Comparison of ENCODE assay signal across 8 cellular contexts in the genomic region with DNA sequence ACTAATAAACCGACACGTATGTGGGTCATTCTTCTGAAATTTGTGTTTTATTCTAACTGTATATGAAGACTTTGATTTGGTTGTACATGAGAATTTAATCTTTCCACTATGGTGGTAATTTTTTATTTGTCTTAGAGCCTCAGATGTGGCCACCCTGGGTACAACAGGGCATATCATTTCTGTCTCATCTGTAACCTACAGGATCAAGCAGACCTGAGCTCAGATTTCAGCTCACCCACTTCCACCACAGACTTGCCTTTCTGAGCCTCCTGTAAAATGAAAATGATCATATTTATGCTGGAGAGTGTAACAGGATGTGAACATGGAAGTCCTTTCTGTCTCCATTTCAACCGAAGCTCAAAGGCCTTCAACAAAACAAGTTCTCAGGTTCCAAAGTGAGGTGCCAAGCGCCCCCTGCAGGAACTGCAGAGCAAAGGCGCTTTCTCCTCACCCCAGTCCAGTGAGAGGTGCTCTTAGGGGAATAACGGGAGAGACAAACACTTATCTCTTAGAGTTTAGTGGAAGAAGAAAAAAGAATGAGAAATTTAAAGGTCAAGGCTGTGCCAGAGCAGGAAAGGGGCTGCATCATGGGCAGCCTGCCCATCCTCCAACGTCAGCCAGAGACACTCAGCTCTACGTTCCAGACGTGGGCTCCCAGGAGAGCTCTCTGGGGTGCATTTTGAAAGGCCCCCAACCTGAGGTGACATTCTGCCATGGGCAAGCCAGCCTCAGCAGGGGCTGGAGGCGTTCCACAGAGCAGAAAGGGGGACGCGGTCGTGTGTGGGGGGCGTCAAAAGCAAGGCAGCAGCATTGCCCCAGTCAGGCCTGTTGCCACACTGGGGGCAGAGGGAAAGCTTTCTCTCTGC. TPM values are rescaled to one million over a fixed set of nuclear protein-coding genes. Genes with fewer than 3 reads are reported as not detected.
DNase-seq lines count a peak whose midpoint lies in the region; ATAC-seq and TF ChIP-seq lines count a peak whose summit lies in the region.

No MANE protein-coding gene starts in this region.

- CTCF ChIA-PET in HEK293T (lab: Yijun Ruan, JAX): interaction anchor here (0.6 to 1.6 kb wide), 34 partner anchors 9 to 844 kb away, joined by 3 to 8 read pairs (median 4); no protein-coding TSS in a partner anchor

- DNase-seq in DMS 273 treated with DMSO at 0.1 percent for 48 hours (lab: John Stamatoyannopoulos, UW) (peak; percentile 32), HEK293T (ENCODE audit: extremely low spot score) (peak; percentile 76), NCI-H460 (ENCODE audit: extremely low read depth, low read depth) (peak; percentile 41), esophagus muscularis mucosa (ENCODE audit: extremely low spot score) (no peak), non-pigmented ciliary epithelial cell (ENCODE audit: low read depth) (peak; percentile 5)
- peak; percentile 58 to 70 for DNase-seq in activated CD4-positive, alpha-beta T cell treated with anti-CD3 and anti-CD28 coated beads, Interleukin-2, amount 50 U/mL, for 48 hours

- ATAC-seq in HG02970 (IDR thresholded peaks at IDR 0.05; ENCODE audit: low FRiP score, unreplicated experiment) (no peak), GM21723 (IDR thresholded peaks at IDR 0.05; ENCODE audit: unreplicated experiment) (no peak)

- no peaks in the 10 kb centered on the region for H3K4me1 ChIP-seq in esophagus muscularis mucosa

- H3K27ac ChIP-seq in esophagus muscularis mucosa (replicated peaks in 1 of 4): no peak overlapping the region

- no peaks in the 10 kb centered on the region for H3K9me3 ChIP-seq in esophagus muscularis mucosa

- POLR2A ChIA-PET in HEK293T (lab: Yijun Ruan, JAX): no interaction called here

- intact Hi-C loops in esophagus muscularis mucosa (cut with DNase I): no loop called here

- H3K4me3 ChIP-seq in esophagus muscularis mucosa: no peak overlapping the region

- peak; percentile 11 to 47 (median 23) for TF ChIP-seq CTCF in esophagus muscularis mucosa (IDR thresholded peaks at IDR 0.05)

- no peak for TF ChIP-seq EP300 in esophagus muscularis mucosa (IDR thresholded peaks at IDR 0.05)

- WGBS in esophagus muscularis mucosa: 40% methylated on average over 14 of the region's 14 CpGs

- TF ChIP-seq POLR2A in esophagus muscularis mucosa (IDR thresholded peaks at IDR 0.05; ENCODE audit: low read depth): no peak

- peaks cover 0 to 9% (median 0%) of the 10 kb centered on the region in 4 donors for H3K27me3 ChIP-seq in esophagus muscularis mucosa

- H3K36me3 ChIP-seq in esophagus muscularis mucosa: no peaks in the 10 kb centered on the region

TF ChIP-seq in HEK293T, 16 proteins besides CTCF, POLR2A, EP300 and RAD21:
- TF ChIP-seq ELF4 (IDR thresholded peaks at IDR 0.05) (no peak), NFRKB (IDR thresholded peaks at IDR 0.05) (no peak), SP1 (IDR thresholded peaks at IDR 0.05) (no peak), L3MBTL2 (conservative IDR thresholded peaks at IDR 0.05) (no peak), FOXK2 (IDR thresholded peaks at IDR 0.05) (no peak), LEF1 (IDR thresholded peaks at IDR 0.05; ENCODE audit: borderline replicate concordance) (no peak), BHLHE40 (IDR thresholded peaks at IDR 0.05; ENCODE audit: borderline replicate concordance) (no peak), FOXA1 (IDR thresholded peaks at IDR 0.05) (no peak), ARNT (IDR thresholded peaks at IDR 0.05) (no peak), FOXM1 (IDR thresholded peaks at IDR 0.05; ENCODE audit: borderline replicate concordance) (no peak), HDGF (IDR thresholded peaks at IDR 0.05; ENCODE audit: borderline replicate concordance) (no peak), TARDBP (IDR thresholded peaks at IDR 0.05) (no peak), ZNF384 (IDR thresholded peaks at IDR 0.05) (no peak), CTBP1 (IDR thresholded peaks at IDR 0.05; ENCODE audit: borderline replicate concordance) (no peak), SUZ12 (IDR thresholded peaks at IDR 0.05) (no peak)
- TF ChIP-seq, protein P1, sequence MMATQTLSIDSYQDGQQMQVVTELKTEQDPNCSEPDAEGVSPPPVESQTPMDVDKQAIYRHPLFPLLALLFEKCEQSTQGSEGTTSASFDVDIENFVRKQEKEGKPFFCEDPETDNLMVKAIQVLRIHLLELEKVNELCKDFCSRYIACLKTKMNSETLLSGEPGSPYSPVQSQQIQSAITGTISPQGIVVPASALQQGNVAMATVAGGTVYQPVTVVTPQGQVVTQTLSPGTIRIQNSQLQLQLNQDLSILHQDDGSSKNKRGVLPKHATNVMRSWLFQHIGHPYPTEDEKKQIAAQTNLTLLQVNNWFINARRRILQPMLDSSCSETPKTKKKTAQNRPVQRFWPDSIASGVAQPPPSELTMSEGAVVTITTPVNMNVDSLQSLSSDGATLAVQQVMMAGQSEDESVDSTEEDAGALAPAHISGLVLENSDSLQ (IDR thresholded peaks at IDR 0.05): no peak

RNA-seq across cellular contexts. Expression of gene CD24, which starts 23.1 kb away (rescaled TPM):
- 303 and 305 TPM in 2 replicates for total RNA-seq in NCI-H460 (2014; rRNA removed; shearing (Covaris generic))
- polyA plus RNA-seq in NCI-H460 (2014; cell fraction: nucleus; rRNA removed): 102 and 125 TPM in 2 replicates
- 10 to 100 TPM in 1 of 4 donors, 1 to 10 TPM in 3; 1.1 to 10.4 (median 2.2) TPM for total RNA-seq in esophagus muscularis mucosa

RNA-seq across cellular contexts. Expression of gene MTRES1, which starts 30.4 kb away (rescaled TPM):
- 14.5 and 15.2 TPM in 2 replicates for total RNA-seq in NCI-H460 (2014; rRNA removed; shearing (Covaris generic))
- polyA plus RNA-seq in NCI-H460 (2014; cell fraction: nucleus; rRNA removed): 6.1 and 6.4 TPM in 2 replicates
- total RNA-seq in esophagus muscularis mucosa: 10 to 100 TPM; 11.8 to 23.3 (median 15.7) TPM

Comparison
In these comparisons a context has a peak if more than half of its experiments do, and no peak if none do; other contexts are left out.
1. RNA of gene CD24, which starts 23.1 kb away (total RNA-seq): 303 to 305 TPM in NCI-H460; 1.1 to 10.4 TPM in esophagus muscularis mucosa; every median in the first group is over 10 times any median in the second.